ENCODE assay signal across 17 cellular contexts in genomic region chr3:180325958-180326357, GRCh38.
"Had no signal": no experiment of that assay in that cellular context is flagged by ENCODE, and none has a peak within 500 bp of the region (broad histone marks: within the 10 kb centered on the region; RNA-seq: fewer than 3 reads in every experiment).

No MANE protein-coding gene starts in this region.

- H3K27me3 ChIP-seq: brain microvascular endothelial cell, cardiac muscle cell had no signal

- ATAC-seq: activated T-cell treated with anti-CD3 and anti-CD28 coated beads, Interleukin-2, amount 50 U/mL, for 4 hours had no signal

- H2AFZ ChIP-seq: PC-9 had no signal

- DNase-seq: activated CD4-positive, alpha-beta T cell treated with anti-CD3 and anti-CD28 coated beads for 1 hour; activated CD4-positive, alpha-beta T cell treated with anti-CD3 and anti-CD28 coated beads, Interleukin-2, amount 10 ng/mL, durations not matched to agents 24 days and 14 days; activated CD4-positive, alpha-beta T cell treated with anti-CD3 and anti-CD28 coated beads, Interleukin-2, amount 50 U/mL, for 48 hours; activated CD8-positive, alpha-beta memory T cell treated with anti-CD3 and anti-CD28 coated beads for 24 hours; activated effector memory CD4-positive, alpha-beta T cell treated with anti-CD3 and anti-CD28 coated beads, Interleukin-2, amount 50 U/mL, for 16 hours; activated naive CD4-positive, alpha-beta T cell treated with Interleukin-2 at 50 U/mL for 16 hours; activated T-cell treated with anti-CD3 and anti-CD28 coated beads, Interleukin-2, amount 50 U/mL, for 4 hours; brain microvascular endothelial cell; KBM-7; NCI-H1048; NCI-H1930; NCI-H345; NCI-H510A; NCI-H69; PC-9; SHP77 treated with DMSO at 0.1 percent for 48 hours had no signal

- H3K36me3 ChIP-seq: brain microvascular endothelial cell, cardiac muscle cell had no signal

- H3K4me3 ChIP-seq: cardiac muscle cell, PC-9 had no signal

- H3K27ac ChIP-seq: brain microvascular endothelial cell, cardiac muscle cell, PC-9 had no signal

- H3K4me2 ChIP-seq: PC-9 had no signal
